ENCODE assay signal across 9 cellular contexts in the genomic region with DNA sequence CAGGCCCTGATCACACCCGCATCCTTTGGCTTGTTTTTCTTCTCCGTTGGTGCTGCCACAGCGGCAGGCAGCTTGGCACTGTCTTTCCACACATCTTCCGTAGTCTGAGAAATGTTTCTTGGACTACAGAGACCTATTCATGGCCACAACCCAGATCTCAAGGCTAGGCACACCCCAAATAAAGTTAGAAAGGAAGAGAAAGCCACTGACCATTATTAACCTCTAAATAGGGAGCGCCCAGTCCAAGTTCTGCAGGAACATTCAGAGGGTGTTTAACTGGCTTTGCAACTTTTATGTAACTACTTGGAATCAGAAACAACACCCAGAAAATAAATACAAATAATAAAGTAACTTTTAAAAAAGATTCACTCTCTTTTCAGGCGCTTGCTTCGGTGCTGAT.
DNase-seq lines count a peak whose midpoint lies in the region; ATAC-seq and TF ChIP-seq lines count a peak whose summit lies in the region.
"Had no signal": no experiment of that assay in that cellular context is flagged by ENCODE, and none has a peak within 500 bp of the region (broad histone marks: within the 10 kb centered on the region; RNA-seq: fewer than 3 reads in every experiment).

No MANE protein-coding gene starts in this region.

- H3K4me3 ChIP-seq in esophagus (ENCODE audit: low read depth in 1 of 2, low read length in 2 of 2) (no peak overlapping the region), urinary bladder (ENCODE audit: low read depth, low read length) (no peak overlapping the region), BE2C (ENCODE audit: low read depth, low read length) (no peak overlapping the region)

- H3K27ac Mint-ChIP-seq in nephron (peak overlapping the region in 2 of 3 experiments; percentile 17 to 32), progenitor cell of endocrine pancreas (no peak overlapping the region)

- H3K27me3 Mint-ChIP-seq in nephron (ENCODE audit: low read depth) (no peaks in the 10 kb centered on the region), progenitor cell of endocrine pancreas (peaks cover under 1% of the 10 kb centered on the region)

- H3K4me1 Mint-ChIP-seq in nephron: peaks cover 8% of the 10 kb centered on the region
- peaks cover 6% of the 10 kb centered on the region for H3K4me1 Mint-ChIP-seq in progenitor cell of endocrine pancreas (ENCODE audit: low read depth)

- TF ChIP-seq CTCF in nephron (IDR thresholded peaks at IDR 0.05; ENCODE audit: unreplicated experiment in 3 of 3) (no peak), progenitor cell of endocrine pancreas (IDR thresholded peaks at IDR 0.05; ENCODE audit: unreplicated experiment) (no peak), BE2C (IDR thresholded peaks at IDR 0.05; ENCODE audit: low read depth, low read length) (no peak)

- peak; percentile 44 for ATAC-seq in Right ventricle myocardium superior (ENCODE audit: poor library complexity)
- ATAC-seq in Right ventricle myocardium inferior: no peak

- H3K27me3 ChIP-seq in esophagus (ENCODE audit: control insufficient read depth in 1 of 2, insufficient read depth in 2 of 2, low read length in 2 of 2) (no peaks in the 10 kb centered on the region), BE2C (no peaks in the 10 kb centered on the region)

- no peaks in the 10 kb centered on the region for H3K9me3 ChIP-seq in esophagus (ENCODE audit: control insufficient read depth in 2 of 2, insufficient read depth in 1 of 2, low read depth in 1 of 2, low read length in 1 of 2)
- H3K9me3 ChIP-seq in BE2C: no peaks in the 10 kb centered on the region

- DNase-seq in Right ventricle myocardium superior: no peak
- no peak for DNase-seq in Right ventricle myocardium inferior (ENCODE audit: missing footprints)
- DNase-seq in progenitor cell of endocrine pancreas (ENCODE audit: low spot score, unreplicated experiment): no peak
- DNase-seq in BE2C: no peak
- no peak for DNase-seq in AG08396 (ENCODE audit: low spot score)
- DNase-seq: HCEC 1CT had no signal

- H3K36me3 ChIP-seq in esophagus (ENCODE audit: control insufficient read depth in 2 of 2, insufficient read depth in 2 of 2, low read length in 1 of 2) (no peaks in the 10 kb centered on the region), urinary bladder (ENCODE audit: insufficient read depth) (no peaks in the 10 kb centered on the region), BE2C (no peaks in the 10 kb centered on the region)

- H3K4me1 ChIP-seq in esophagus (ENCODE audit: control insufficient read depth in 2 of 2, insufficient read depth in 2 of 2, low read length in 1 of 2) (peaks cover 5 to 6% of the 10 kb centered on the region in 2 donors), urinary bladder (ENCODE audit: insufficient read depth) (no peaks in the 10 kb centered on the region), BE2C (no peaks in the 10 kb centered on the region)

- intact Hi-C loops in Right ventricle myocardium superior (cut with DNase I): no loop called here
- intact Hi-C loops in Right ventricle myocardium inferior (cut with DNase I): loop anchor here (2.0 kb wide), 1 partner anchor 124 kb away; a partner anchor contains a TSS

- H3K4me3 Mint-ChIP-seq in nephron: no peak overlapping the region
- no peak overlapping the region for H3K4me3 Mint-ChIP-seq in progenitor cell of endocrine pancreas (ENCODE audit: low read depth)

- H3K27ac ChIP-seq in esophagus (ENCODE audit: low read depth in 2 of 2, low read length in 1 of 2) (peak overlapping the region; percentile 94 to 97), urinary bladder (ENCODE audit: low read depth) (peak overlapping the region; percentile 79)

- WGBS in esophagus, 2 donors: 51 to 77% methylated on average over 7 of the region's 7 CpGs
- WGBS in urinary bladder: 82% methylated on average over 7 of the region's 7 CpGs

- H3K36me3 Mint-ChIP-seq in nephron (ENCODE audit: low read depth) (no peaks in the 10 kb centered on the region), progenitor cell of endocrine pancreas (ENCODE audit: insufficient read depth) (no peaks in the 10 kb centered on the region)

- H3K9me3 Mint-ChIP-seq in nephron (peaks cover 4% of the 10 kb centered on the region), progenitor cell of endocrine pancreas (ENCODE audit: low read depth) (peaks cover 3% of the 10 kb centered on the region)
